In the genomic region with DNA sequence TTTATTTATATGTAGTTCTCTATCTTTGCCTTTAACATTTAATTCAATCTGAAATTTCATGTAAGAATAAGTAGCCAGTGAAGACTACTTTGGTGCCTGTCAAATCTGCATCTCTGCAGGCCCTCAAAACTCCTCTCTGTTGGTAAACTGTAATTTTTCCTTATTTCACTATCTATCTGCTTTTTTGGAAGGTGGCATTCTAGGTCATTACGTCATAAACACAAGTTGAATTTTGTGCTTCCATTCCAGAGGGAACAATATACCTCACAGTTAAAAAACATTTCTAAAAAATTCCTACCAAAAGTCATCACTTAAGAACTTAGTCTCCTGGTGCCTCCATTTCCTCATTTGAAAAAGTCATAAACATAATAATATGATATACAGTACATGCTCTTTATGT, we compare ENCODE assay signal across 16 cellular contexts.
DNase-seq lines count a peak whose midpoint lies in the region; ATAC-seq and TF ChIP-seq lines count a peak whose summit lies in the region.
"Had no signal": no experiment of that assay in that cellular context is flagged by ENCODE, and none has a peak within 500 bp of the region (broad histone marks: within the 10 kb centered on the region; RNA-seq: fewer than 3 reads in every experiment).

No MANE protein-coding gene starts in this region.

- H3K9me3 Mint-ChIP-seq in Calu3 (ENCODE audit: low read depth, unreplicated experiment) = no peaks in the 10 kb centered on the region
- H3K9me3 Mint-ChIP-seq: CD8-positive, alpha-beta T cell; GM23338 had no signal

- no peak for ATAC-seq in PC-3
- no peak for ATAC-seq in GM18909 (IDR thresholded peaks at IDR 0.05; ENCODE audit: poor library complexity, unreplicated experiment)
- ATAC-seq: CD8-positive, alpha-beta T cell; GM12878; GM23338 had no signal

- TSS peak; percentile 34 for BruUV-seq in Calu3 (replicated peaks; lab: Mats Ljungman, UMichigan)
- BruUV-seq in PC-3 (replicated peaks; lab: Mats Ljungman, UMichigan) = TSS peak; percentile 11

- peaks cover 25% of the 10 kb centered on the region for H3K4me1 Mint-ChIP-seq in Calu3 (ENCODE audit: low read depth, unreplicated experiment)

- H3K4me3 ChIP-seq in PC-3 (ENCODE audit: low read length) = no peak overlapping the region
- peak overlapping the region in 9 of 59 donors; percentile 8 to 51 (median 27) for H3K4me3 ChIP-seq in dorsolateral prefrontal cortex
- H3K4me3 ChIP-seq: BLaER1 treated with 17β-estradiol and CSF1 and Interleukin-3, amounts not matched to agents 10 nM and 100 nM; GM12878; GM23338 had no signal

- POLR2A ChIA-PET in PC-3 (lab: Charles Lee; ENCODE audit: unreplicated experiment) = no interaction called here

- no peaks in the 10 kb centered on the region for H3F3A ChIP-seq in PC-3 (ENCODE audit: low read length, unreplicated experiment)

- TF ChIP-seq CTCF in Calu3 (IDR thresholded peaks at IDR 0.05; ENCODE audit: unreplicated experiment) = no peak
- TF ChIP-seq CTCF in PC-3 (conservative IDR thresholded peaks at IDR 0.05; ENCODE audit: low read depth, low read length) = no peak
- TF ChIP-seq CTCF in dorsolateral prefrontal cortex (IDR thresholded peaks at IDR 0.05 in 54 of 56, conservative IDR thresholded peaks at IDR 0.05 in 2 of 56; ENCODE audit: low read depth in 1 of 56, partially characterized antibody in 56 of 56) = no peak

- no peaks in the 10 kb centered on the region for H3K27me3 Mint-ChIP-seq in Calu3 (ENCODE audit: unreplicated experiment)
- H3K27me3 Mint-ChIP-seq: B cell had no signal

- H3K4me2 ChIP-seq in PC-3 (ENCODE audit: low read length) = no peak overlapping the region
- H3K4me2 ChIP-seq: BLaER1 treated with 17β-estradiol and CSF1 and Interleukin-3, amounts not matched to agents 10 nM and 100 nM; GM23338 had no signal

- H3K9me2 ChIP-seq in PC-3 (replicated peaks; ENCODE audit: low read length) = no peaks in the 10 kb centered on the region

- no peak overlapping the region for H2AFZ ChIP-seq in PC-3 (ENCODE audit: low read length)
- H2AFZ ChIP-seq: GM23338 had no signal

- CTCF ChIA-PET in Calu3 (lab: Charles Lee) (no interaction called here), PC-3 (lab: Charles Lee) (no interaction called here)

- H3K9ac ChIP-seq in PC-3 (ENCODE audit: low read length) = no peak overlapping the region
- H3K9ac ChIP-seq: BLaER1 treated with 17β-estradiol and CSF1 and Interleukin-3, amounts not matched to agents 10 nM and 100 nM had no signal

- no peaks in the 10 kb centered on the region for H3K79me2 ChIP-seq in PC-3 (ENCODE audit: low read length)

- DNase-seq in Calu3 = no peak
- no peak for DNase-seq in PC-3
- DNase-seq in dorsolateral prefrontal cortex = no peak
- DNase-seq in foreskin melanocyte = no peak
- DNase-seq: CD8-positive, alpha-beta T cell; DMS 273 treated with DMSO at 0.1 percent for 48 hours; DMS53; DND-41; EL; HCEC 1CT had no signal

- H4K20me1 ChIP-seq in PC-3 (ENCODE audit: low read length) = no peaks in the 10 kb centered on the region

- H3K36me3 Mint-ChIP-seq in Calu3 (ENCODE audit: insufficient read depth, unreplicated experiment) = peaks cover 9% of the 10 kb centered on the region

- H3K4me3 Mint-ChIP-seq in Calu3 (ENCODE audit: low read depth, unreplicated experiment) = no peak overlapping the region
- H3K4me3 Mint-ChIP-seq: B cell; CD8-positive, alpha-beta T cell; GM23338 had no signal

- no peaks in the 10 kb centered on the region for H3K27me3 ChIP-seq in PC-3 (ENCODE audit: low read length)
- H3K27me3 ChIP-seq in dorsolateral prefrontal cortex = no peaks in the 10 kb centered on the region
- H3K27me3 ChIP-seq: BLaER1 treated with 17β-estradiol and CSF1 and Interleukin-3, amounts not matched to agents 10 nM and 100 nM had no signal

- H3K4me1 ChIP-seq in PC-3 (ENCODE audit: insufficient read depth, low read length) = no peaks in the 10 kb centered on the region

- H3K27ac ChIP-seq in PC-3 (ENCODE audit: low read length) (no peak overlapping the region), dorsolateral prefrontal cortex (peak overlapping the region in 54 of 59 donors; percentile 0 to 91 (median 81)), temporal lobe (ENCODE audit: low read depth, low read length) (peak overlapping the region; percentile 33)
- H3K27ac ChIP-seq: BLaER1 treated with 17β-estradiol and CSF1 and Interleukin-3, amounts not matched to agents 10 nM and 100 nM had no signal

- H3K36me3 ChIP-seq in PC-3 (ENCODE audit: low read depth, low read length) = no peaks in the 10 kb centered on the region

- H3K9me3 ChIP-seq in PC-3 (ENCODE audit: low read length) = no peaks in the 10 kb centered on the region

- intact Hi-C loops in Calu3 (cut with micrococcal nuclease; ENCODE audit: unreplicated experiment) = no loop called here
- intact Hi-C loops in PC-3 (cut with micrococcal nuclease) = no loop called here
- intact Hi-C loops in dorsolateral prefrontal cortex (cut with DNase I) = no loop called here

- no peak overlapping the region for H3K27ac Mint-ChIP-seq in Calu3 (ENCODE audit: unreplicated experiment)
- H3K27ac Mint-ChIP-seq: B cell; CD8-positive, alpha-beta T cell; GM23338 had no signal
